ENCODE assay signal across 8 cellular contexts in genomic region chr3:8970971-8971589, GRCh38. TPM values are rescaled to one million over a fixed set of nuclear protein-coding genes. Genes with fewer than 3 reads are reported as not detected.
DNase-seq lines count a peak whose midpoint lies in the region; ATAC-seq, FAIRE-seq and TF ChIP-seq lines count a peak whose summit lies in the region.

No MANE protein-coding gene starts in this region.

- H3K36me3 Mint-ChIP-seq in WTC11 = no peaks in the 10 kb centered on the region

- peaks cover 5% of the 10 kb centered on the region; the same call in 1 of the 2 replicates for H3K4me1 Mint-ChIP-seq in WTC11

- ATAC-seq in GM19395 (IDR thresholded peaks at IDR 0.05; ENCODE audit: unreplicated experiment) (peak; percentile 74), WTC11 (peak; percentile 57; the same call in 1 of the 2 replicates)

- POLR2A ChIA-PET in WTC11 (lab: Charles Lee) = no interaction called here

- H3K4me1 ChIP-seq in BE2C = no peaks in the 10 kb centered on the region

- no peak overlapping the region; the same call in 1 of the 2 replicates for H3K4me3 Mint-ChIP-seq in WTC11

- DNase-seq in BE2C = peak; percentile 44
- DNase-seq in NCI-H146 treated with DMSO at 0.1 percent for 48 hours (lab: John Stamatoyannopoulos, UW; ENCODE audit: unreplicated experiment) = peak; percentile 22
- DNase-seq in WTC11 (ENCODE audit: low spot score) = peak; percentile 62
- DNase-seq in bronchial epithelial cell (ENCODE audit: low read depth) = peak; percentile 53
- peak; percentile 80 for DNase-seq in left kidney (ENCODE audit: low read depth, low spot score)
- DNase-seq in stimulated activated CD4-positive, alpha-beta T cell treated with anti-CD3 and anti-CD28 coated beads, Interleukin-4, amount 100 ng/mL, for 48 hours (ENCODE audit: low read depth in 2 of 2) = peak; percentile 50 to 63
- DNase-seq in GOT3 (lab: John Stamatoyannopoulos, UW) = no peak

- no peak overlapping the region for H3K27ac Mint-ChIP-seq in WTC11

- no peaks in the 10 kb centered on the region for H3K9me3 Mint-ChIP-seq in WTC11

- no peaks in the 10 kb centered on the region for H3K27me3 ChIP-seq in BE2C
- H3K27me3 ChIP-seq in bronchial epithelial cell (ENCODE audit: control insufficient read depth, insufficient read depth, low read length) = no peaks in the 10 kb centered on the region

- no peaks in the 10 kb centered on the region for H3K9me3 ChIP-seq in BE2C

- CTCF ChIA-PET in WTC11 (lab: Charles Lee) = interaction anchor here (1.1 to 8.7 kb wide), 7 partner anchors 16 to 392 kb away, joined by 3 to 92 read pairs (median 12); partner anchors contain the start of gene THUMPD3

- no peak overlapping the region for H3K4me3 ChIP-seq in BE2C (ENCODE audit: low read depth, low read length)
- H3K4me3 ChIP-seq in bronchial epithelial cell (ENCODE audit: low read depth, low read length) = no peak overlapping the region

- TF ChIP-seq CTCF in BE2C (IDR thresholded peaks at IDR 0.05; ENCODE audit: low read depth, low read length) (peak; percentile 84), WTC11 (IDR thresholded peaks at IDR 0.05) (peak; percentile 90), bronchial epithelial cell (IDR thresholded peaks at IDR 0.05; ENCODE audit: insufficient read depth, low read length, severe bottlenecking) (peak; percentile 81)

- H3K36me3 ChIP-seq in BE2C (no peaks in the 10 kb centered on the region), bronchial epithelial cell (ENCODE audit: control insufficient read depth, insufficient read depth, low read length) (no peaks in the 10 kb centered on the region)

- no peak for FAIRE-seq in bronchial epithelial cell (lab: Jason Lieb, UNC)

- peaks cover 16% of the 10 kb centered on the region for H3K27me3 Mint-ChIP-seq in WTC11 (ENCODE audit: low read depth)

TF ChIP-seq in WTC11, 78 proteins besides CTCF, POLR2A, EP300 and RAD21:
- no peak for TF ChIP-seq ERG (CRISPR knock-in tag; IDR thresholded peaks at IDR 0.05)
- TF ChIP-seq USF2 (CRISPR knock-in tag; IDR thresholded peaks at IDR 0.05) = no peak
- TF ChIP-seq HMGA2 (CRISPR knock-in tag; IDR thresholded peaks at IDR 0.05) = no peak
- TF ChIP-seq ZNF263 (CRISPR knock-in tag; IDR thresholded peaks at IDR 0.05; ENCODE audit: low read depth) = no peak

RNA-seq across cellular contexts. Expression of gene RAD18, which starts 7.8 kb away (rescaled TPM):
- 1.8 TPM for polyA plus RNA-seq in BE2C (2012; ENCODE audit: insufficient read depth, insufficient read length, low read depth)
- total RNA-seq in WTC11 (2021) (20.9 to 24.4 TPM (median 22.9 TPM) in 3 replicates), bronchial epithelial cell (3.9 and 5.0 TPM in 2 replicates)
